In the genomic region with DNA sequence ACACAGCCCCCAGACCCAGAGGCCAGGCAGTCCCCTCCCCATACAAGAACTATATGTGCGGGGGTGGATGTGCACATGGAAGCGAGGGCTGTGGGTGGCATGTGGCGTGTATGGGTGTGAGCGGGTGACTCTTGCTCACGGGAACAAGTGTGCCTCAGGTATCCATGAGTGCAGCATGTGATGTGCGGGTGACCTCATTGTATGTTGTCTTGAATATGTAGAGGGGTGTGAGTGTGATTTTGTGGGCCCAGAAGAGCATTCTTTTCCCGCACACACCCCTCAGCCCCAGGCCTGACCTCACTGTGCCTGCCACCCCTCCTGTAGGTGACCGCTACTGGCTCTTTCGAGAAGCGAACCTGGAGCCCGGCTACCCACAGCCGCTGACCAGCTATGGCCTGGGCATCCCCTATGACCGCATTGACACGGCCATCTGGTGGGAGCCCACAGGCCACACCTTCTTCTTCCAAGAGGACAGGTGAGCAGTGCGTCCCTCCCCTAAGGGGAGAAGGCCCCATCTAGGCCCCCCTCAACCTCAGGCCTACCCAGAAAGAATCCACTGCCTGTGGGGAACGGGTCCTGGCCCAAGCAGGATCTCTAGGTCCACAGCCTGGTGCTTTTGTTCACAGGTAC, we compare ENCODE assay signal across 20 cellular contexts. TPM values are rescaled to one million over a fixed set of nuclear protein-coding genes. Genes with fewer than 3 reads are reported as not detected.
DNase-seq lines count a peak whose midpoint lies in the region; ATAC-seq, FAIRE-seq and TF ChIP-seq lines count a peak whose summit lies in the region.
"Had no signal": no experiment of that assay in that cellular context is flagged by ENCODE, and none has a peak within 500 bp of the region (broad histone marks: within the 10 kb centered on the region; RNA-seq: fewer than 3 reads in every experiment).

No MANE protein-coding gene starts in this region.

- H3K36me3 ChIP-seq in SK-N-SH (replicated peaks in 1 of 2; ENCODE audit: control insufficient read depth in 1 of 2, insufficient read depth in 2 of 2, low read length in 1 of 2) = no peaks in the 10 kb centered on the region
- no peaks in the 10 kb centered on the region for H3K36me3 ChIP-seq in GM12878 (ENCODE audit: control insufficient read depth in 2 of 2, insufficient read depth in 2 of 2, low read length in 1 of 2)
- H3K36me3 ChIP-seq: BLaER1 had no signal

- H3K27me3 ChIP-seq in SK-N-SH (ENCODE audit: insufficient read depth) = no peaks in the 10 kb centered on the region
- no peaks in the 10 kb centered on the region for H3K27me3 ChIP-seq in GM12878 (replicated peaks in 1 of 2; ENCODE audit: control insufficient read depth in 2 of 2, insufficient read depth in 2 of 2, low read length in 1 of 2)
- H3K27me3 ChIP-seq: BLaER1 had no signal

- H3F3A ChIP-seq in SK-N-SH (replicated peaks; ENCODE audit: insufficient read depth) = no peaks in the 10 kb centered on the region

- H3K4me1 ChIP-seq in SK-N-SH (ENCODE audit: control insufficient read depth in 1 of 2, insufficient read depth in 2 of 2, low read depth in 1 of 2, low read length in 1 of 2) (peaks cover 0 to 4% of the 10 kb centered on the region in 2 experiments; a peak in 1 of 4 replicates), GM12878 (ENCODE audit: control insufficient read depth, insufficient read depth, low read length) (no peaks in the 10 kb centered on the region)

- no peaks in the 10 kb centered on the region for H4K20me1 ChIP-seq in SK-N-SH (ENCODE audit: insufficient read depth)
- no peaks in the 10 kb centered on the region for H4K20me1 ChIP-seq in GM12878 (ENCODE audit: control insufficient read depth, insufficient read depth)
- H4K20me1 ChIP-seq: BLaER1 had no signal

- no TSS peak for BruUV-seq in GM12878 (replicated peaks; lab: Mats Ljungman, UMichigan)

- no peak for ATAC-seq in SK-N-SH treated with all-trans-retinoic acid at 6 μM for 48 hours
- no peak for ATAC-seq in GM12878
- no peak for ATAC-seq in GM21717 (IDR thresholded peaks at IDR 0.05; ENCODE audit: unreplicated experiment)
- ATAC-seq: CD8-positive, alpha-beta T cell; GM23338; HCT116; HepG2 had no signal

- in situ Hi-C loops in GM12878 (cut with MboI) = no loop called here

- H3K9ac ChIP-seq in SK-N-SH (no peak overlapping the region), GM12878 (ENCODE audit: control insufficient read depth, insufficient read depth, low read length) (no peak overlapping the region)
- H3K9ac ChIP-seq: BLaER1 had no signal

- TF ChIP-seq CTCF in SK-N-SH (IDR thresholded peaks at IDR 0.05) (no peak), GM12878 (IDR thresholded peaks at IDR 0.05 in 2 of 3, conservative IDR thresholded peaks at IDR 0.05 in 1 of 3; ENCODE audit: control insufficient read depth in 2 of 3, extremely low read depth in 1 of 3, insufficient read depth in 1 of 3, low read depth in 3 of 3, low read length in 3 of 3) (no peak)

- TF ChIP-seq POLR2A in GM12878 (IDR thresholded peaks at IDR 0.05; ENCODE audit: low read depth, low read length) = no peak

- H2AFZ ChIP-seq in SK-N-SH (ENCODE audit: low read depth) (no peak overlapping the region), GM12878 (ENCODE audit: control insufficient read depth, low read depth, low read length) (no peak overlapping the region)
- H2AFZ ChIP-seq: GM23338 had no signal

- H3K9me3 ChIP-seq in SK-N-SH (no peaks in the 10 kb centered on the region), GM12878 (replicated peaks; ENCODE audit: control insufficient read depth, insufficient read depth, low read length) (no peaks in the 10 kb centered on the region)
- H3K9me3 ChIP-seq: BLaER1 had no signal

- H3K27ac ChIP-seq in SK-N-SH (ENCODE audit: low read depth in 2 of 2, low read length in 1 of 2) (no peak overlapping the region), GM12878 (ENCODE audit: control insufficient read depth, insufficient read depth) (no peak overlapping the region)
- H3K27ac ChIP-seq: 22Rv1, BLaER1 had no signal

- H3K4me3 ChIP-seq in SK-N-SH (ENCODE audit: low read depth in 2 of 2, low read length in 1 of 2) (no peak overlapping the region), GM12878 (no peak overlapping the region)
- H3K4me3 ChIP-seq: BLaER1, GM23338 had no signal

- no peak for TF ChIP-seq RAD21 in SK-N-SH (IDR thresholded peaks at IDR 0.05; ENCODE audit: low read length)
- TF ChIP-seq RAD21 in GM12878 (IDR thresholded peaks at IDR 0.05; ENCODE audit: insufficient read depth, low read depth, low read length) = no peak

- POLR2A ChIA-PET in SK-N-SH (lab: Yijun Ruan, JAX) = no interaction called here
- POLR2A ChIA-PET in GM12878 (lab: Charles Lee) = no interaction called here

- H3K79me2 ChIP-seq in SK-N-SH (ENCODE audit: insufficient read depth) (no peaks in the 10 kb centered on the region), GM12878 (ENCODE audit: control insufficient read depth, insufficient read depth, low read length) (no peaks in the 10 kb centered on the region)

- CTCF ChIA-PET in SK-N-SH (lab: Yijun Ruan, JAX) (interaction anchor here (0.6 to 1.5 kb wide), 2 partner anchors 10 to 294 kb away, joined by 3 to 4 read pairs; no protein-coding TSS in a partner anchor), GM12878 (lab: Yijun Ruan, JAX) (no interaction called here)

- peak; percentile 31 for FAIRE-seq in HTR-8/SVneo (lab: Jason Lieb, UNC)
- no peak for FAIRE-seq in GM12878 (lab: Jason Lieb, UNC)
- FAIRE-seq: G401.6, GM12892, GM18507, H54, HepG2 had no signal

- H3K4me2 ChIP-seq in SK-N-SH (no peak overlapping the region), GM12878 (ENCODE audit: control insufficient read depth, insufficient read depth) (no peak overlapping the region)
- H3K4me2 ChIP-seq: BLaER1, GM23338 had no signal

- DNase-seq in SK-N-SH (peak; percentile 23), HTR-8/SVneo (ENCODE audit: insufficient read length, low spot score) (no peak), GM12878 (ENCODE audit: low read depth, low spot score) (no peak), posterior vena cava (ENCODE audit: low spot score) (peak; percentile 76), NCI-H226 (no peak)
- DNase-seq: CD8-positive, alpha-beta T cell; DMS 273 treated with DMSO at 0.1 percent for 48 hours; DMS53; HFFc6 had no signal

- intact Hi-C loops in GM12878 (cut with micrococcal nuclease; ENCODE audit: unreplicated experiment) = no loop called here
- intact Hi-C loops in posterior vena cava (cut with DNase I) = loop anchor here in 1 of 2 donors (5.0 kb wide), 1 partner anchor 1071 kb away; no protein-coding TSS in a partner anchor

- H3K9me2 ChIP-seq in SK-N-SH = no peaks in the 10 kb centered on the region

- TF ChIP-seq EP300 in SK-N-SH (IDR thresholded peaks at IDR 0.05; ENCODE audit: borderline replicate concordance in 1 of 2, low read depth in 1 of 2, low read length in 1 of 2) (no peak), GM12878 (IDR thresholded peaks at IDR 0.05; ENCODE audit: borderline replicate concordance in 1 of 2, control insufficient read depth in 1 of 2, low read depth in 2 of 2, low read length in 2 of 2) (no peak)

- SMC1A ChIA-PET in GM12878 (lab: Charles Lee; ENCODE audit: uncharacterized antibody, unreplicated experiment) = no interaction called here

- 90% methylated on average over 14 of the region's 16 CpGs for WGBS in SK-N-SH (ENCODE audit: low lambda C conversion rate)
- 41% methylated on average over 16 of the region's 16 CpGs for WGBS in GM12878 (ENCODE audit: insufficient coverage, insufficient replicate concordance, low lambda C conversion rate, missing lambda C conversion rate)

- RAD21 ChIA-PET in GM12878 (lab: Charles Lee; ENCODE audit: unreplicated experiment) = no interaction called here

RNA-seq across cellular contexts. Expression of gene MMP15, which starts 17.4 kb away (rescaled TPM):
- polyA plus RNA-seq in SK-N-SH (2012; rRNA removed) (2.6 and 3.1 TPM in 2 replicates), GM12878 (2011; rRNA removed) (not detected in 2 replicates), GM12878 (2014; fragmentation: Illumina TruSeq; extraction: Trizol) (not detected in 2 replicates), GM12878 (2014; fragmentation: Nextera tagmentation; extraction: Ambion mirVana) (not detected), GM12878 (2014; rRNA removed) (0.10 TPM in 1 of 2 replicates, not detected in the other), GM12878 (2016; fragmentation: Nextera tagmentation; extraction: Ambion mirVana) (under 1 TPM in 1 of 2 experiments, not detected in 1; 0.08 TPM)
- polyA plus RNA-seq in SK-N-SH (2012; cell fraction: cytosol; rRNA removed) = 1.1 and 2.2 TPM in 2 replicates
- polyA plus RNA-seq in SK-N-SH (2012; cell fraction: nucleus; rRNA removed) = 3.5 and 3.9 TPM in 2 replicates
- total RNA-seq in GM12878 (2013; cell fraction: nucleolus; rRNA removed) = 0.24 and 0.40 TPM in 2 replicates
- total RNA-seq in GM12878 (2014; rRNA removed) (not detected in 2 replicates), GM12878 (2014; rRNA removed; fragmentation: Illumina TruSeq; extraction: Trizol) (not detected in 2 replicates), GM12878 (2021) (0.13 and 0.56 TPM in 2 replicates), posterior vena cava (1 to 10 TPM; 4.4 to 5.8 TPM)
- polyA plus RNA-seq in GM12878 (2011; ENCODE audit: low read depth) = not detected
- 0.02 and 0.04 TPM in 2 replicates for polyA plus RNA-seq in GM12878 (2011; cell fraction: cytosol; rRNA removed)
- polyA plus RNA-seq in GM12878 (2011; cell fraction: nucleus; rRNA removed) = not detected in 2 replicates
- 0.10 TPM in 1 of 2 replicates, not detected in the other for polyA plus RNA-seq in GM12878 (2012)
- polyA minus RNA-seq in GM12878 (2011; rRNA and poly(A)+ RNA removed) = not detected in 2 replicates
- polyA minus RNA-seq in GM12878 (2011; cell fraction: cytosol; rRNA and poly(A)+ RNA removed) = 0.62 and 0.67 TPM in 2 replicates
- polyA minus RNA-seq in GM12878 (2011; cell fraction: nucleus; rRNA and poly(A)+ RNA removed) = 0.10 TPM in 1 of 2 replicates, not detected in the other

RNA-seq across cellular contexts. Expression of gene USB1, which starts 41.8 kb away (rescaled TPM):
- polyA plus RNA-seq in SK-N-SH (2012; rRNA removed) (87.3 and 94.1 TPM in 2 replicates), GM12878 (2011; rRNA removed) (28.3 and 45.4 TPM in 2 replicates), GM12878 (2014; fragmentation: Illumina TruSeq; extraction: Trizol) (37.6 and 39.7 TPM in 2 replicates), GM12878 (2014; fragmentation: Nextera tagmentation; extraction: Ambion mirVana) (1 to 10 TPM; 7.9 to 8.7 TPM), GM12878 (2014; rRNA removed) (41.1 and 43.5 TPM in 2 replicates), GM12878 (2016; fragmentation: Nextera tagmentation; extraction: Ambion mirVana) (10 to 100 TPM; 53.2 to 72.2 TPM)
- polyA plus RNA-seq in SK-N-SH (2012; cell fraction: cytosol; rRNA removed) = 53.0 and 69.3 TPM in 2 replicates
- 39.0 and 44.4 TPM in 2 replicates for polyA plus RNA-seq in SK-N-SH (2012; cell fraction: nucleus; rRNA removed)
- total RNA-seq in GM12878 (2013; cell fraction: nucleolus; rRNA removed) = 44.1 and 54.1 TPM in 2 replicates
- total RNA-seq in GM12878 (2014; rRNA removed) (9.7 and 9.9 TPM in 2 replicates), GM12878 (2014; rRNA removed; fragmentation: Illumina TruSeq; extraction: Trizol) (9.4 and 10.0 TPM in 2 replicates), GM12878 (2021) (50.2 and 50.8 TPM in 2 replicates), posterior vena cava (10 to 100 TPM; 34.1 to 39.0 TPM)
- polyA plus RNA-seq in GM12878 (2011; ENCODE audit: low read depth) = 20.3 TPM
- polyA plus RNA-seq in GM12878 (2011; cell fraction: cytosol; rRNA removed) = 50.4 and 59.0 TPM in 2 replicates
- 40.6 and 53.8 TPM in 2 replicates for polyA plus RNA-seq in GM12878 (2011; cell fraction: nucleus; rRNA removed)
- 21.3 and 31.1 TPM in 2 replicates for polyA plus RNA-seq in GM12878 (2012)
- polyA minus RNA-seq in GM12878 (2011; rRNA and poly(A)+ RNA removed) = 33.4 and 50.6 TPM in 2 replicates
- 28.3 and 28.5 TPM in 2 replicates for polyA minus RNA-seq in GM12878 (2011; cell fraction: cytosol; rRNA and poly(A)+ RNA removed)
- 19.0 and 30.3 TPM in 2 replicates for polyA minus RNA-seq in GM12878 (2011; cell fraction: nucleus; rRNA and poly(A)+ RNA removed)

RNA-seq across cellular contexts. Expression of gene ZNF319, which starts 42.5 kb away (rescaled TPM):
- polyA plus RNA-seq in SK-N-SH (2012; rRNA removed) = 4.8 and 7.6 TPM in 2 replicates
- 3.2 and 5.1 TPM in 2 replicates for polyA plus RNA-seq in SK-N-SH (2012; cell fraction: cytosol; rRNA removed)
- polyA plus RNA-seq in SK-N-SH (2012; cell fraction: nucleus; rRNA removed) = 8.5 and 8.8 TPM in 2 replicates
- total RNA-seq in GM12878 (2013; cell fraction: nucleolus; rRNA removed) = 4.3 and 5.1 TPM in 2 replicates
- total RNA-seq in GM12878 (2014; rRNA removed) = 1.4 TPM in 2 replicates
- total RNA-seq in GM12878 (2014; rRNA removed; fragmentation: Illumina TruSeq; extraction: Trizol) = 1.1 TPM in 2 replicates
- total RNA-seq in GM12878 (2021) = 6.9 and 7.4 TPM in 2 replicates
- 1.4 TPM for polyA plus RNA-seq in GM12878 (2011; ENCODE audit: low read depth)
- polyA plus RNA-seq in GM12878 (2011; rRNA removed) = 0.72 and 1.7 TPM in 2 replicates
- 2.5 and 2.7 TPM in 2 replicates for polyA plus RNA-seq in GM12878 (2011; cell fraction: cytosol; rRNA removed)
- 5.4 and 8.8 TPM in 2 replicates for polyA plus RNA-seq in GM12878 (2011; cell fraction: nucleus; rRNA removed)
- 3.7 and 4.1 TPM in 2 replicates for polyA plus RNA-seq in GM12878 (2012)
- 1.2 and 1.8 TPM in 2 replicates for polyA plus RNA-seq in GM12878 (2014; fragmentation: Illumina TruSeq; extraction: Trizol)
- polyA plus RNA-seq in GM12878 (2014; fragmentation: Nextera tagmentation; extraction: Ambion mirVana) = under 1 TPM; 0.29 to 0.69 TPM
- 2.7 and 3.7 TPM in 2 replicates for polyA plus RNA-seq in GM12878 (2014; rRNA removed)
- polyA plus RNA-seq in GM12878 (2016; fragmentation: Nextera tagmentation; extraction: Ambion mirVana) = 1 to 10 TPM; 2.8 to 3.3 TPM
- polyA minus RNA-seq in GM12878 (2011; rRNA and poly(A)+ RNA removed) = 2.8 and 5.1 TPM in 2 replicates
- polyA minus RNA-seq in GM12878 (2011; cell fraction: cytosol; rRNA and poly(A)+ RNA removed) = 2.1 TPM in 2 replicates
- polyA minus RNA-seq in GM12878 (2011; cell fraction: nucleus; rRNA and poly(A)+ RNA removed) = 5.0 and 7.0 TPM in 2 replicates
- 1 to 10 TPM; 7.1 to 7.5 TPM for total RNA-seq in posterior vena cava

Comparison
In these comparisons a context has a peak if more than half of its experiments do, and no peak if none do; other contexts are left out.
1. DNase-seq: peak in SK-N-SH (single experiment) and posterior vena cava (single experiment); none in HTR-8/SVneo (single experiment), GM12878 (single experiment) and NCI-H226 (single experiment).